2 cellular contexts compared by ENCODE assay signal in the genomic region with DNA sequence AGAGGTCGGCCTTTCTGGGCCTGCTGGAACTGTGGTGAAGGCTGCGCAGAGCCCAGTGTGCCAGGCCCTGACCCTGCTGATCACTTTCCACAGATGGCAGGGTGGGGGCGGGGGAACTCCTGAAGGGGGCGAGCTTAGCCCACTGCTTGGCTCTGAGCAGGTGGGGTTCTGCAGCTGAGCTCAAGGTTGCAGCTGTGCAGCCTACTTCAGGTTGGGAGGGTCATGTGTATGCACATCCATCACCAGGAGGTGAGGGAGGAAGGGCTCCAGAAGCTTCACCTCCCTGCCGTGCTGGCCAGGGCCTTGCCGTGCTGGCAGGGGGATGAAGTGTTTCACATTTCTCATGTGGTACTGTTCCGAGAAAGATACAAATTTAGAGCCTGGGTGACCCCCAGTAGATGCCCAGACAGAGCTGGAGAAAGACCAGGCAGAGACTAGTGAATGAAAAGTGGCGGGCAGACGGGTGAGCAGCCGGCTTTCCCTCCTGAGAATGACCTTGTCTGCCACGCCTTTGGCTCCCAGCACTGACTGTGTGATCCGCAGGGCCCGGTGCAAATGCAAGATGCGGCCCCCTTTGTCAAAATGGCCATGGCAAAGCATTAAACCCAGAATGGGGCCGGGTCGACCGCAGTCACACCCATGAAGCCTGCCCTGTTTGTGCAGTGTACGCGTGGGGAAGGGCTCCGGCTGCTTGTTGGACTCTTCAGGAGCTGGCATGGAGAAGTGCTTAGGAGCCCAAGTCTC.
TF ChIP-seq lines count a peak whose summit lies in the region.

No MANE protein-coding gene starts in this region.

TF ChIP-seq in SK-N-SH, 30 proteins besides CTCF, POLR2A, EP300 and RAD21 (continued from another document):
- TF ChIP-seq, protein P1, sequence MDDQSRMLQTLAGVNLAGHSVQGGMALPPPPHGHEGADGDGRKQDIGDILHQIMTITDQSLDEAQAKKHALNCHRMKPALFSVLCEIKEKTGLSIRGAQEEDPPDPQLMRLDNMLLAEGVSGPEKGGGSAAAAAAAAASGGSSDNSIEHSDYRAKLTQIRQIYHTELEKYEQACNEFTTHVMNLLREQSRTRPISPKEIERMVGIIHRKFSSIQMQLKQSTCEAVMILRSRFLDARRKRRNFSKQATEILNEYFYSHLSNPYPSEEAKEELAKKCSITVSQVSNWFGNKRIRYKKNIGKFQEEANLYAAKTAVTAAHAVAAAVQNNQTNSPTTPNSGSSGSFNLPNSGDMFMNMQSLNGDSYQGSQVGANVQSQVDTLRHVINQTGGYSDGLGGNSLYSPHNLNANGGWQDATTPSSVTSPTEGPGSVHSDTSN (IDR thresholded peaks at IDR 0.05): no peak
- no peak for TF ChIP-seq MXI1 (IDR thresholded peaks at IDR 0.05; ENCODE audit: low read depth, low read length)
- no peak for TF ChIP-seq POLR2AphosphoS5 (IDR thresholded peaks at IDR 0.05; ENCODE audit: low read depth, low read length)
- no peak for TF ChIP-seq RFX5 (IDR thresholded peaks at IDR 0.05; ENCODE audit: low read length)
TF ChIP-seq in SK-N-SH: peak in this region for 0.

TF ChIP-seq in SK-N-SH treated with all-trans-retinoic acid at 6 μM for 48 hours, 23 proteins besides CTCF, POLR2A, EP300 and RAD21 (continued from another document):
- TF ChIP-seq, protein P2, sequence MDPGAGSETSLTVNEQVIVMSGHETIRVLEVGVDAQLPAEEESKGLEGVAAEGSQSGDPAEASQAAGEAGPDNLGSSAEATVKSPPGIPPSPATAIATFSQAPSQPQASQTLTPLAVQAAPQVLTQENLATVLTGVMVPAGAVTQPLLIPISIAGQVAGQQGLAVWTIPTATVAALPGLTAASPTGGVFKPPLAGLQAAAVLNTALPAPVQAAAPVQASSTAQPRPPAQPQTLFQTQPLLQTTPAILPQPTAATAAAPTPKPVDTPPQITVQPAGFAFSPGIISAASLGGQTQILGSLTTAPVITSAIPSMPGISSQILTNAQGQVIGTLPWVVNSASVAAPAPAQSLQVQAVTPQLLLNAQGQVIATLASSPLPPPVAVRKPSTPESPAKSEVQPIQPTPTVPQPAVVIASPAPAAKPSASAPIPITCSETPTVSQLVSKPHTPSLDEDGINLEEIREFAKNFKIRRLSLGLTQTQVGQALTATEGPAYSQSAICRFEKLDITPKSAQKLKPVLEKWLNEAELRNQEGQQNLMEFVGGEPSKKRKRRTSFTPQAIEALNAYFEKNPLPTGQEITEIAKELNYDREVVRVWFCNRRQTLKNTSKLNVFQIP (CRISPR knock-in tag; IDR thresholded peaks at IDR 0.05; ENCODE audit: borderline replicate concordance, low read depth): no peak
- TF ChIP-seq PPARA (CRISPR knock-in tag; IDR thresholded peaks at IDR 0.05; ENCODE audit: borderline replicate concordance) (no peak), TCF4 (CRISPR knock-in tag; IDR thresholded peaks at IDR 0.05; ENCODE audit: borderline replicate concordance) (no peak), GLIS3 (CRISPR knock-in tag; IDR thresholded peaks at IDR 0.05) (no peak), CSDC2 (CRISPR knock-in tag; IDR thresholded peaks at IDR 0.05) (no peak), ISL1 (CRISPR knock-in tag; IDR thresholded peaks at IDR 0.05) (no peak), ARNTL (CRISPR knock-in tag; IDR thresholded peaks at IDR 0.05; ENCODE audit: borderline replicate concordance, low read depth) (no peak), ZC3H10 (CRISPR knock-in tag; IDR thresholded peaks at IDR 0.05) (no peak), ZNF70 (CRISPR knock-in tag; IDR thresholded peaks at IDR 0.05) (no peak), RARB (CRISPR knock-in tag; IDR thresholded peaks at IDR 0.05) (no peak)
- TF ChIP-seq, protein P3, sequence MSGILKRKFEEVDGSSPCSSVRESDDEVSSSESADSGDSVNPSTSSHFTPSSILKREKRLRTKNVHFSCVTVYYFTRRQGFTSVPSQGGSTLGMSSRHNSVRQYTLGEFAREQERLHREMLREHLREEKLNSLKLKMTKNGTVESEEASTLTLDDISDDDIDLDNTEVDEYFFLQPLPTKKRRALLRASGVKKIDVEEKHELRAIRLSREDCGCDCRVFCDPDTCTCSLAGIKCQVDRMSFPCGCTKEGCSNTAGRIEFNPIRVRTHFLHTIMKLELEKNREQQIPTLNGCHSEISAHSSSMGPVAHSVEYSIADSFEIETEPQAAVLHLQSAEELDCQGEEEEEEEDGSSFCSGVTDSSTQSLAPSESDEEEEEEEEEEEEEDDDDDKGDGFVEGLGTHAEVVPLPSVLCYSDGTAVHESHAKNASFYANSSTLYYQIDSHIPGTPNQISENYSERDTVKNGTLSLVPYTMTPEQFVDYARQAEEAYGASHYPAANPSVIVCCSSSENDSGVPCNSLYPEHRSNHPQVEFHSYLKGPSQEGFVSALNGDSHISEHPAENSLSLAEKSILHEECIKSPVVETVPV (CRISPR knock-in tag; IDR thresholded peaks at IDR 0.05): no peak
- TF ChIP-seq, protein P4, sequence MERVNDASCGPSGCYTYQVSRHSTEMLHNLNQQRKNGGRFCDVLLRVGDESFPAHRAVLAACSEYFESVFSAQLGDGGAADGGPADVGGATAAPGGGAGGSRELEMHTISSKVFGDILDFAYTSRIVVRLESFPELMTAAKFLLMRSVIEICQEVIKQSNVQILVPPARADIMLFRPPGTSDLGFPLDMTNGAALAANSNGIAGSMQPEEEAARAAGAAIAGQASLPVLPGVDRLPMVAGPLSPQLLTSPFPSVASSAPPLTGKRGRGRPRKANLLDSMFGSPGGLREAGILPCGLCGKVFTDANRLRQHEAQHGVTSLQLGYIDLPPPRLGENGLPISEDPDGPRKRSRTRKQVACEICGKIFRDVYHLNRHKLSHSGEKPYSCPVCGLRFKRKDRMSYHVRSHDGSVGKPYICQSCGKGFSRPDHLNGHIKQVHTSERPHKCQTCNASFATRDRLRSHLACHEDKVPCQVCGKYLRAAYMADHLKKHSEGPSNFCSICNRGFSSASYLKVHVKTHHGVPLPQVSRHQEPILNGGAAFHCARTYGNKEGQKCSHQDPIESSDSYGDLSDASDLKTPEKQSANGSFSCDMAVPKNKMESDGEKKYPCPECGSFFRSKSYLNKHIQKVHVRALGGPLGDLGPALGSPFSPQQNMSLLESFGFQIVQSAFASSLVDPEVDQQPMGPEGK (CRISPR knock-in tag; IDR thresholded peaks at IDR 0.05; ENCODE audit: borderline replicate concordance): no peak
- TF ChIP-seq, protein P5, sequence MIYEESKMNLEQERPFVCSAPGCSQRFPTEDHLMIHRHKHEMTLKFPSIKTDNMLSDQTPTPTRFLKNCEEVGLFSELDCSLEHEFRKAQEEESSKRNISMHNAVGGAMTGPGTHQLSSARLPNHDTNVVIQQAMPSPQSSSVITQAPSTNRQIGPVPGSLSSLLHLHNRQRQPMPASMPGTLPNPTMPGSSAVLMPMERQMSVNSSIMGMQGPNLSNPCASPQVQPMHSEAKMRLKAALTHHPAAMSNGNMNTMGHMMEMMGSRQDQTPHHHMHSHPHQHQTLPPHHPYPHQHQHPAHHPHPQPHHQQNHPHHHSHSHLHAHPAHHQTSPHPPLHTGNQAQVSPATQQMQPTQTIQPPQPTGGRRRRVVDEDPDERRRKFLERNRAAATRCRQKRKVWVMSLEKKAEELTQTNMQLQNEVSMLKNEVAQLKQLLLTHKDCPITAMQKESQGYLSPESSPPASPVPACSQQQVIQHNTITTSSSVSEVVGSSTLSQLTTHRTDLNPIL (CRISPR knock-in tag; IDR thresholded peaks at IDR 0.05; ENCODE audit: low read depth): no peak
